Comparison of ENCODE assay signal across 16 cellular contexts in the genomic region with DNA sequence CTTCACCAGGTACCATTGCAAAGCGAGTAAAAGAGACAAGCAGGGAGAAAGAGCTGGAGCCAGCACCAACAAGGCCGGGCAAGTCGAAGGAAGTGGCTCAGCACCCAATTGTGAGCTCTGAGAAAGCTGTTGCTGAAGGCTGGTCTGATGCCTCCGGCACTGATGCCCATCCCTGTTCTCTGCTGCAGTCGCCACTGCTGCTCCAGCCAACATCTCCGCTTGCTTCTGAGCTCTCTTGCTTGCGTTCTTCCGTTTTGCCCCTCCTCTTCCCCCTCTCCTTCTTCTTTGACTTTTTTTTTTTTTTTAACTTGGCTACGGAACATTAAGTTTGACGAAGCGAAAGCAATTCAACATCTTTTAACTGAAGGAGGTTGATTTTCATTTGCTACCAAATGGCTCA.
A peak's percentile ranks its signal among the peaks of the same experiment; 100 is the strongest.
DNase-seq lines count a peak whose midpoint lies in the region; ATAC-seq and TF ChIP-seq lines count a peak whose summit lies in the region.
"Had no signal": no experiment of that assay in that cellular context is flagged by ENCODE, and none has a peak within 500 bp of the region (broad histone marks: within the 10 kb centered on the region; RNA-seq: fewer than 3 reads in every experiment).

No MANE protein-coding gene starts in this region.

- H3K27me3 Mint-ChIP-seq in H9 (ENCODE audit: low read depth) = no peaks in the 10 kb centered on the region; the same call in 1 of the 2 replicates

- H3K36me3 ChIP-seq in parathyroid adenoma (ENCODE audit: control insufficient read depth, insufficient read depth, low read length) (no peaks in the 10 kb centered on the region), upper lobe of right lung (no peaks in the 10 kb centered on the region)

- peak; percentile 88 for ATAC-seq in esophagus mucosa
- ATAC-seq in upper lobe of right lung = no peak
- ATAC-seq: SK-N-SH treated with all-trans-retinoic acid at 6 μM for 48 hours had no signal

- WGBS in H9 (ENCODE audit: extremely low coverage, insufficient read length, low lambda C conversion rate) = no CpG with 5 or more reads among the region's 11 CpGs

- H3K79me1 ChIP-seq in H9 (ENCODE audit: insufficient read depth, low read depth, low read length, poor library complexity, severe bottlenecking) = no peaks in the 10 kb centered on the region

- no peak overlapping the region for H3K4ac ChIP-seq in H9 (ENCODE audit: low read depth, low read length)

- H4K5ac ChIP-seq in H9 (ENCODE audit: insufficient read length, low read depth, low read length) = no peak overlapping the region

- no peak overlapping the region for H2AFZ ChIP-seq in parathyroid adenoma
- H2AFZ ChIP-seq in H9 (ENCODE audit: low read length) = no peak overlapping the region

- no peak overlapping the region for H2AK5ac ChIP-seq in H9 (ENCODE audit: insufficient read length, low read length)

- TF ChIP-seq CTCF in parathyroid adenoma (IDR thresholded peaks at IDR 0.05) = no peak
- no peak for TF ChIP-seq CTCF in H9 (conservative IDR thresholded peaks at IDR 0.05)
- TF ChIP-seq CTCF in upper lobe of right lung (IDR thresholded peaks at IDR 0.05) = no peak
- no peak for TF ChIP-seq CTCF in GM13977 (IDR thresholded peaks at IDR 0.05; ENCODE audit: extremely low read depth, insufficient read depth, missing control alignments)

- H3K36me3 Mint-ChIP-seq in H9 (ENCODE audit: insufficient read depth in 1 of 3, low read depth in 3 of 3) = no peaks in the 10 kb centered on the region
- H3K36me3 Mint-ChIP-seq: activated naive CD8-positive, alpha-beta T cell treated with anti-CD3 and anti-CD28 coated beads for 36 hours had no signal

- H3K4me3 ChIP-seq in parathyroid adenoma (ENCODE audit: low read depth, low read length) = peak overlapping the region; percentile 36
- no peak overlapping the region for H3K4me3 ChIP-seq in upper lobe of right lung

- H2BK5ac ChIP-seq in H9 (ENCODE audit: insufficient read length, low read length) = no peak overlapping the region

- in situ Hi-C loops in GM13977 (cut with MboI; ENCODE audit: low pct_unique_long_range_greater_than_20kb, low sequenced_read_pairs, unreplicated experiment) = no loop called here

- no peak overlapping the region for H2BK120ac ChIP-seq in H9 (ENCODE audit: low read depth, low read length, poor library complexity, severe bottlenecking)

- H3K4me2 ChIP-seq in parathyroid adenoma (ENCODE audit: low read length) = peak overlapping the region; percentile 47
- H3K4me2 ChIP-seq in H9 (ENCODE audit: insufficient read depth, insufficient read length, low read length) = no peak overlapping the region

- peak overlapping the region in 1 of 3 experiments; percentile 23; a peak in 1 of 7 replicates for H3K27ac Mint-ChIP-seq in H9
- H3K27ac Mint-ChIP-seq: activated naive CD8-positive, alpha-beta T cell treated with anti-CD3 and anti-CD28 coated beads for 36 hours had no signal

- peaks cover 17 to 22% of the 10 kb centered on the region in 2 experiments for H3K4me1 Mint-ChIP-seq in H9
- H3K4me1 Mint-ChIP-seq: activated naive CD8-positive, alpha-beta T cell treated with anti-CD3 and anti-CD28 coated beads for 36 hours had no signal

- no peak overlapping the region for H3K14ac ChIP-seq in H9 (ENCODE audit: insufficient read depth, low read length)

- H3K4me3 Mint-ChIP-seq in H9 = no peak overlapping the region
- H3K4me3 Mint-ChIP-seq: activated naive CD8-positive, alpha-beta T cell treated with anti-CD3 and anti-CD28 coated beads for 36 hours had no signal

- H3K56ac ChIP-seq in H9 (ENCODE audit: insufficient read length, low read depth, low read length) = no peak overlapping the region

- H4K91ac ChIP-seq in H9 (ENCODE audit: insufficient read length, low read depth, low read length) = no peak overlapping the region

- H3K9me3 ChIP-seq in parathyroid adenoma (ENCODE audit: control insufficient read depth, low read length) (no peaks in the 10 kb centered on the region), H9 (ENCODE audit: control insufficient read depth, low read depth, low read length) (no peaks in the 10 kb centered on the region), upper lobe of right lung (no peaks in the 10 kb centered on the region)

- no peaks in the 10 kb centered on the region for H3K9me3 Mint-ChIP-seq in H9
- H3K9me3 Mint-ChIP-seq: activated naive CD8-positive, alpha-beta T cell treated with anti-CD3 and anti-CD28 coated beads for 36 hours had no signal

- H4K20me1 ChIP-seq in H9 (ENCODE audit: control insufficient read depth, insufficient read depth, insufficient read length) = no peaks in the 10 kb centered on the region

- no peak overlapping the region for H3T11ph ChIP-seq in H9 (ENCODE audit: low read length)

- H3K18ac ChIP-seq in H9 (ENCODE audit: insufficient read length, low read depth, low read length) = no peak overlapping the region

- H3K27me3 ChIP-seq in parathyroid adenoma (ENCODE audit: control insufficient read depth, insufficient read depth, low read length) (no peaks in the 10 kb centered on the region), H9 (ENCODE audit: insufficient read depth, low read length) (no peaks in the 10 kb centered on the region), upper lobe of right lung (peaks cover 3% of the 10 kb centered on the region)

- H3K27ac ChIP-seq in parathyroid adenoma = no peak overlapping the region
- H3K27ac ChIP-seq in H9 (ENCODE audit: insufficient read length, low read depth, low read length) = no peak overlapping the region
- H3K27ac ChIP-seq in upper lobe of right lung = no peak overlapping the region

- no peak overlapping the region for H2BK15ac ChIP-seq in H9 (ENCODE audit: low read depth, low read length)

- no peaks in the 10 kb centered on the region for H3K4me1 ChIP-seq in parathyroid adenoma
- no peaks in the 10 kb centered on the region for H3K4me1 ChIP-seq in H9 (ENCODE audit: insufficient read depth, low read length)
- no peaks in the 10 kb centered on the region for H3K4me1 ChIP-seq in upper lobe of right lung

- H2BK20ac ChIP-seq in H9 (ENCODE audit: low read depth, low read length, poor library complexity, severe bottlenecking) = no peak overlapping the region

- no peak overlapping the region for H3K23ac ChIP-seq in H9 (ENCODE audit: insufficient read length, low read depth, low read length)

- H2BK12ac ChIP-seq in H9 (ENCODE audit: insufficient read length, low read depth, low read length) = no peak overlapping the region

- intact Hi-C loops in upper lobe of right lung (cut with DNase I) = no loop called here

- H3K79me2 ChIP-seq in parathyroid adenoma (no peaks in the 10 kb centered on the region), H9 (ENCODE audit: insufficient read depth, low read length) (no peaks in the 10 kb centered on the region)

- H3K9ac ChIP-seq in parathyroid adenoma = no peak overlapping the region
- no peak overlapping the region for H3K9ac ChIP-seq in H9 (ENCODE audit: extremely low read depth, insufficient read length, low read length)

- H3K23me2 ChIP-seq in H9 (ENCODE audit: insufficient read length, low read depth, low read length, poor library complexity, severe bottlenecking) = no peaks in the 10 kb centered on the region

- H4K8ac ChIP-seq in H9 (replicated peaks; ENCODE audit: insufficient read length, low read depth, low read length) = no peak overlapping the region

- DNase-seq in Ammon's horn (ENCODE audit: low spot score) = peak; percentile 24
- peak; percentile 15 for DNase-seq in SK-N-DZ (ENCODE audit: low spot score)
- no peak for DNase-seq in H9
- no peak for DNase-seq in foreskin melanocyte
- DNase-seq in upper lobe of right lung = no peak
- DNase-seq in GM13977 (ENCODE audit: low spot score) = no peak
- DNase-seq: activated CD4-positive, CD25-positive, alpha-beta regulatory T cell; activated naive CD8-positive, alpha-beta T cell treated with anti-CD3 and anti-CD28 coated beads for 36 hours; DMS153; IMR-90; mesenchymal stem cell; NCI-H1092 treated with DMSO at 0.1 percent for 48 hours; stimulated activated CD4-positive, alpha-beta T cell treated with anti-CD3 and anti-CD28 coated beads, Interleukin-15, amount 100 ng/mL, for 24 hours had no signal

Comparison
In these comparisons a context has a peak if more than half of its experiments do, and no peak if none do; other contexts are left out.
1. DNase-seq: peak in Ammon's horn (single experiment) and SK-N-DZ (single experiment); none in H9 (single experiment), foreskin melanocyte (single experiment), upper lobe of right lung (single experiment) and GM13977 (single experiment).